ENCODE assay signal across 15 cellular contexts in genomic region chr2:16257001-16257724, GRCh38.
"Had no signal": no experiment of that assay in that cellular context is flagged by ENCODE, and none has a peak within 500 bp of the region (broad histone marks: within the 10 kb centered on the region; RNA-seq: fewer than 3 reads in every experiment).

No MANE protein-coding gene starts in this region.

- H3K4me1 Mint-ChIP-seq: stimulated activated effector memory CD8-positive, alpha-beta T cell treated with anti-CD3 and anti-CD28 coated beads, Interleukin-12 subunit alpha, Interleukin-12 subunit beta, amount 100 ng/mL, for 72 hours had no signal

- H3K36me3 ChIP-seq: neutrophil, right atrium auricular region had no signal

- H3K4me1 ChIP-seq: right atrium auricular region had no signal

- H3K4me3 ChIP-seq: right atrium auricular region had no signal

- H3K4me3 Mint-ChIP-seq: activated CD4-positive, alpha-beta T cell treated with anti-CD3 and anti-CD28 coated beads, Interleukin-2, amount 10 ng/mL, durations not matched to agents 7 days and 5 days; activated naive CD4-positive, alpha-beta T cell treated with anti-CD3 and anti-CD28 coated beads, Interleukin-2, amount 50 U/mL, for 24 hours; mesothelial cell of epicardium; stimulated activated effector memory CD8-positive, alpha-beta T cell treated with anti-CD3 and anti-CD28 coated beads, Interleukin-12 subunit alpha, Interleukin-12 subunit beta, amount 100 ng/mL, for 72 hours; T-helper 1 cell treated with Interleukin-12 subunit alpha and Interleukin-12 subunit beta and Interleukin-4 antibody, amounts not matched to agents 30 μg/mL and 1 μg/mL, for 36 hours; WTC11 had no signal

- H3K36me3 Mint-ChIP-seq: activated naive CD4-positive, alpha-beta T cell treated with anti-CD3 and anti-CD28 coated beads, Interleukin-2, amount 50 U/mL, for 24 hours; mesothelial cell of epicardium; stimulated activated effector memory CD8-positive, alpha-beta T cell treated with anti-CD3 and anti-CD28 coated beads, Interleukin-12 subunit alpha, Interleukin-12 subunit beta, amount 100 ng/mL, for 72 hours had no signal

- H3K27ac Mint-ChIP-seq: activated CD4-positive, alpha-beta T cell treated with anti-CD3 and anti-CD28 coated beads, Interleukin-2, amount 10 ng/mL, durations not matched to agents 7 days and 5 days; activated naive CD4-positive, alpha-beta T cell treated with anti-CD3 and anti-CD28 coated beads, Interleukin-2, amount 50 U/mL, for 24 hours; mesothelial cell of epicardium; stimulated activated effector memory CD8-positive, alpha-beta T cell treated with anti-CD3 and anti-CD28 coated beads, Interleukin-12 subunit alpha, Interleukin-12 subunit beta, amount 100 ng/mL, for 72 hours; T-helper 1 cell treated with Interleukin-12 subunit alpha and Interleukin-12 subunit beta and Interleukin-4 antibody, amounts not matched to agents 30 μg/mL and 1 μg/mL, for 36 hours; WTC11 had no signal

- H3K9me3 ChIP-seq: neutrophil, right atrium auricular region had no signal

- H3K9me3 Mint-ChIP-seq: activated naive CD4-positive, alpha-beta T cell treated with anti-CD3 and anti-CD28 coated beads, Interleukin-2, amount 50 U/mL, for 24 hours; T-helper 1 cell treated with Interleukin-12 subunit alpha and Interleukin-12 subunit beta and Interleukin-4 antibody, amounts not matched to agents 30 μg/mL and 1 μg/mL, for 36 hours had no signal

- H3K27me3 Mint-ChIP-seq: activated naive CD4-positive, alpha-beta T cell treated with anti-CD3 and anti-CD28 coated beads, Interleukin-2, amount 50 U/mL, for 24 hours had no signal

- ATAC-seq: stimulated activated effector memory CD8-positive, alpha-beta T cell treated with anti-CD3 and anti-CD28 coated beads, Interleukin-12 subunit alpha, Interleukin-12 subunit beta, amount 100 ng/mL, for 72 hours; WTC11 had no signal

- DNase-seq: activated CD4-positive, alpha-beta T cell treated with anti-CD3 and anti-CD28 coated beads, Interleukin-2, amount 10 ng/mL, durations not matched to agents 7 days and 5 days; activated T-cell treated with anti-CD3 and anti-CD28 coated beads, Interleukin-2, amount 50 U/mL, for 1 hour; amygdala; cerebellar nuclear complex; dermis blood vessel endothelial cell; erythroblast; hypothalamus; substantia nigra had no signal

- H3K27me3 ChIP-seq: right atrium auricular region had no signal

- H3K27ac ChIP-seq: neutrophil, right atrium auricular region had no signal
